In the genomic region with DNA sequence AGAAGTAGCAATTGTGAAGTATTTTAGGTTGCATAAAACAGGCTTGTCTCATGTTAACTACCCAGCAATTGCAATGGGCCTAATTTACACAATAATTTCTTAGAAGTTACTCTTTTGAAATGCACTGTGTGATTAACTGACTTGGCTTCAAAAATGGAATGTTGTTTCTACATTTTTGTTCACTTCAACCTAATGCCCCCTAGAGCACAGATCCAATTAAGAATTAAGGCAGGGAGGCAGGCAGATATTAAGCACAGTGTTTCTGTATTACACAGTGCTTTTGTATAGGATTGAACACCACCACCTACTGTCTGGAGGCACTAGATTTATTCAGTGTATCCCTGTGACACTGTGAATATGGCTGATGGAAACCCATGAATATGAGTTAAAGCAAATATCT, we compare ENCODE assay signal across 17 cellular contexts.
A peak's percentile ranks its signal among the peaks of the same experiment; 100 is the strongest.
DNase-seq lines count a peak whose midpoint lies in the region; ATAC-seq and TF ChIP-seq lines count a peak whose summit lies in the region.
"Had no signal": no experiment of that assay in that cellular context is flagged by ENCODE, and none has a peak within 500 bp of the region (broad histone marks: within the 10 kb centered on the region; RNA-seq: fewer than 3 reads in every experiment).

No MANE protein-coding gene starts in this region.

- TF ChIP-seq RAD21 in SK-N-SH (IDR thresholded peaks at IDR 0.05; ENCODE audit: low read length), result peak; percentile 38

- POLR2A ChIA-PET in SK-N-SH (lab: Yijun Ruan, JAX), result no interaction called here

- H4K20me1 ChIP-seq in SK-N-SH (ENCODE audit: insufficient read depth), result no peaks in the 10 kb centered on the region

- TF ChIP-seq EP300 in SK-N-SH (IDR thresholded peaks at IDR 0.05; ENCODE audit: borderline replicate concordance in 1 of 2, low read depth in 1 of 2, low read length in 1 of 2), result no peak

- ATAC-seq in SK-N-SH treated with all-trans-retinoic acid at 6 μM for 48 hours (no peak), GM18861 (IDR thresholded peaks at IDR 0.05; ENCODE audit: unreplicated experiment) (no peak), GM18502 (IDR thresholded peaks at IDR 0.05; ENCODE audit: poor library complexity, unreplicated experiment) (no peak)

- H3K9ac ChIP-seq in SK-N-SH, result no peak overlapping the region

- no peaks in the 10 kb centered on the region for H3F3A ChIP-seq in SK-N-SH (replicated peaks; ENCODE audit: insufficient read depth)

- H3K4me1 ChIP-seq in SK-N-SH (ENCODE audit: control insufficient read depth in 1 of 2, insufficient read depth in 2 of 2, low read depth in 1 of 2, low read length in 1 of 2), result peaks cover 0 to 2% of the 10 kb centered on the region in 2 experiments; a peak in 1 of 4 replicates
- H3K4me1 ChIP-seq: A549, Caco-2 had no signal

- H3K4me3 ChIP-seq in SK-N-SH (ENCODE audit: low read depth in 2 of 2, low read length in 1 of 2) (no peak overlapping the region), cardiac fibroblast (replicated peaks in 1 of 2; ENCODE audit: low read depth in 2 of 2, low read length in 2 of 2) (no peak overlapping the region)
- H3K4me3 ChIP-seq: A549 had no signal

- no peaks in the 10 kb centered on the region for H3K9me3 ChIP-seq in SK-N-SH
- H3K9me3 ChIP-seq: A549, Caco-2 had no signal

- no peak overlapping the region for H3K27ac ChIP-seq in SK-N-SH (ENCODE audit: low read depth in 2 of 2, low read length in 1 of 2)
- H3K27ac ChIP-seq: A549 had no signal

- no peak overlapping the region for H2AFZ ChIP-seq in SK-N-SH (ENCODE audit: low read depth)

- DNase-seq in SK-N-SH, result no peak
- peak; percentile 36 for DNase-seq in LHCN-M2 (ENCODE audit: low read depth)
- DNase-seq in cardiac fibroblast (ENCODE audit: low read depth in 2 of 2), result peak; percentile 11 to 14
- DNase-seq in activated CD4-positive, alpha-beta T cell treated with anti-CD3 and anti-CD28 coated beads, Interleukin-2, amount 50 U/mL, for 1 hour, result no peak
- no peak for DNase-seq in NCI-H1694 (lab: John Stamatoyannopoulos, UW)
- DNase-seq: activated CD4-positive, alpha-beta memory T cell treated with anti-CD3 and anti-CD28 coated beads, Interleukin-2, amount 10 ng/mL, durations not matched to agents 7 days and 5 days; Caco-2; caudate nucleus; effector memory CD4-positive, alpha-beta T cell; left cardiac atrium; NCI-H446; stimulated activated CD4-positive, alpha-beta T cell treated with anti-CD3 and anti-CD28 coated beads, Interleukin-15, amount 100 ng/mL, for 24 hours; SW 1271 had no signal

- CTCF ChIA-PET in SK-N-SH (lab: Yijun Ruan, JAX), result no interaction called here

- no peaks in the 10 kb centered on the region for H3K27me3 ChIP-seq in SK-N-SH (ENCODE audit: insufficient read depth)

- no peaks in the 10 kb centered on the region for H3K9me2 ChIP-seq in SK-N-SH

- H3K4me2 ChIP-seq in SK-N-SH, result no peak overlapping the region
- H3K4me2 ChIP-seq: A549 had no signal

- TF ChIP-seq CTCF in SK-N-SH (IDR thresholded peaks at IDR 0.05) (no peak), cardiac fibroblast (IDR thresholded peaks at IDR 0.05; ENCODE audit: low read depth, low read length) (no peak)

- no peaks in the 10 kb centered on the region for H3K36me3 ChIP-seq in SK-N-SH (replicated peaks in 1 of 2; ENCODE audit: control insufficient read depth in 1 of 2, insufficient read depth in 2 of 2, low read length in 1 of 2)

- H3K79me2 ChIP-seq in SK-N-SH (ENCODE audit: insufficient read depth), result no peaks in the 10 kb centered on the region

TF ChIP-seq in SK-N-SH, 30 proteins besides CTCF, POLR2A, EP300 and RAD21:
- TF ChIP-seq SMC3 (IDR thresholded peaks at IDR 0.05; ENCODE audit: low read depth, low read length), result peak; percentile 13; the same call in 1 of the 2 replicates
- no peak for TF ChIP-seq EZH2phosphoT487 (IDR thresholded peaks at IDR 0.05; ENCODE audit: borderline replicate concordance, low read depth)
- TF ChIP-seq, protein P1, sequence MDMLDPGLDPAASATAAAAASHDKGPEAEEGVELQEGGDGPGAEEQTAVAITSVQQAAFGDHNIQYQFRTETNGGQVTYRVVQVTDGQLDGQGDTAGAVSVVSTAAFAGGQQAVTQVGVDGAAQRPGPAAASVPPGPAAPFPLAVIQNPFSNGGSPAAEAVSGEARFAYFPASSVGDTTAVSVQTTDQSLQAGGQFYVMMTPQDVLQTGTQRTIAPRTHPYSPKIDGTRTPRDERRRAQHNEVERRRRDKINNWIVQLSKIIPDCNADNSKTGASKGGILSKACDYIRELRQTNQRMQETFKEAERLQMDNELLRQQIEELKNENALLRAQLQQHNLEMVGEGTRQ (IDR thresholded peaks at IDR 0.05; ENCODE audit: borderline replicate concordance, low read depth, low read length), result no peak
- no peak for TF ChIP-seq FOXM1 (IDR thresholded peaks at IDR 0.05; ENCODE audit: low read depth)
TF ChIP-seq in SK-N-SH: peak in this region for 1.

TF ChIP-seq in SK-N-SH treated with all-trans-retinoic acid at 6 μM for 48 hours, 23 proteins besides CTCF, POLR2A, EP300 and RAD21:
- no peak for TF ChIP-seq TCF4 (CRISPR knock-in tag; IDR thresholded peaks at IDR 0.05; ENCODE audit: borderline replicate concordance)
- no peak for TF ChIP-seq ZNF565 (CRISPR knock-in tag; conservative IDR thresholded peaks at IDR 0.05; ENCODE audit: low read depth)
- TF ChIP-seq BACH2 (CRISPR knock-in tag; IDR thresholded peaks at IDR 0.05; ENCODE audit: borderline replicate concordance), result no peak
- no peak for TF ChIP-seq ESRRG (CRISPR knock-in tag; IDR thresholded peaks at IDR 0.05)
- no peak for TF ChIP-seq RARB (CRISPR knock-in tag; IDR thresholded peaks at IDR 0.05)
- TF ChIP-seq, protein P2, sequence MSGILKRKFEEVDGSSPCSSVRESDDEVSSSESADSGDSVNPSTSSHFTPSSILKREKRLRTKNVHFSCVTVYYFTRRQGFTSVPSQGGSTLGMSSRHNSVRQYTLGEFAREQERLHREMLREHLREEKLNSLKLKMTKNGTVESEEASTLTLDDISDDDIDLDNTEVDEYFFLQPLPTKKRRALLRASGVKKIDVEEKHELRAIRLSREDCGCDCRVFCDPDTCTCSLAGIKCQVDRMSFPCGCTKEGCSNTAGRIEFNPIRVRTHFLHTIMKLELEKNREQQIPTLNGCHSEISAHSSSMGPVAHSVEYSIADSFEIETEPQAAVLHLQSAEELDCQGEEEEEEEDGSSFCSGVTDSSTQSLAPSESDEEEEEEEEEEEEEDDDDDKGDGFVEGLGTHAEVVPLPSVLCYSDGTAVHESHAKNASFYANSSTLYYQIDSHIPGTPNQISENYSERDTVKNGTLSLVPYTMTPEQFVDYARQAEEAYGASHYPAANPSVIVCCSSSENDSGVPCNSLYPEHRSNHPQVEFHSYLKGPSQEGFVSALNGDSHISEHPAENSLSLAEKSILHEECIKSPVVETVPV (CRISPR knock-in tag; IDR thresholded peaks at IDR 0.05), result no peak
- no peak for TF ChIP-seq GLIS3 (CRISPR knock-in tag; IDR thresholded peaks at IDR 0.05)

Comparison
In these comparisons a context has a peak if more than half of its experiments do, and no peak if none do; other contexts are left out.
1. DNase-seq: peak in LHCN-M2 (single experiment) and cardiac fibroblast (2 of 2); none in SK-N-SH (single experiment), activated CD4-positive, alpha-beta T cell treated with anti-CD3 and anti-CD28 coated beads, Interleukin-2, amount 50 U/mL, for 1 hour (single experiment) and NCI-H1694 (single experiment).